1 cellular context compared by ENCODE assay signal in genomic region chr10:60403168-60403873, GRCh38.
TF ChIP-seq lines count a peak whose summit lies in the region.

No MANE protein-coding gene starts in this region.

TF ChIP-seq in HepG2, 621 proteins besides CTCF, POLR2A, EP300 and RAD21 (continued from another document):
- TF ChIP-seq MXI1 (IDR thresholded peaks at IDR 0.05; ENCODE audit: borderline replicate concordance, low read depth, low read length) (no peak), SRY (CRISPR knock-in tag; IDR thresholded peaks at IDR 0.05) (no peak), CEBPB (IDR thresholded peaks at IDR 0.05; ENCODE audit: borderline replicate concordance, low read depth, low read length) (no peak), ZNF558 (CRISPR knock-in tag; IDR thresholded peaks at IDR 0.05; ENCODE audit: borderline replicate concordance) (no peak), ISX (CRISPR knock-in tag; conservative IDR thresholded peaks at IDR 0.05) (no peak)
- TF ChIP-seq, protein P1, sequence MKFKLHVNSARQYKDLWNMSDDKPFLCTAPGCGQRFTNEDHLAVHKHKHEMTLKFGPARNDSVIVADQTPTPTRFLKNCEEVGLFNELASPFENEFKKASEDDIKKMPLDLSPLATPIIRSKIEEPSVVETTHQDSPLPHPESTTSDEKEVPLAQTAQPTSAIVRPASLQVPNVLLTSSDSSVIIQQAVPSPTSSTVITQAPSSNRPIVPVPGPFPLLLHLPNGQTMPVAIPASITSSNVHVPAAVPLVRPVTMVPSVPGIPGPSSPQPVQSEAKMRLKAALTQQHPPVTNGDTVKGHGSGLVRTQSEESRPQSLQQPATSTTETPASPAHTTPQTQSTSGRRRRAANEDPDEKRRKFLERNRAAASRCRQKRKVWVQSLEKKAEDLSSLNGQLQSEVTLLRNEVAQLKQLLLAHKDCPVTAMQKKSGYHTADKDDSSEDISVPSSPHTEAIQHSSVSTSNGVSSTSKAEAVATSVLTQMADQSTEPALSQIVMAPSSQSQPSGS (CRISPR knock-in tag; IDR thresholded peaks at IDR 0.05) = no peak
TF ChIP-seq in HepG2: peak in this region for 0.
